ENCODE assay signal across 8 cellular contexts in genomic region chr10:86389109-86389440, GRCh38. TPM values are rescaled to one million over a fixed set of nuclear protein-coding genes. Genes with fewer than 3 reads are reported as not detected.
DNase-seq lines count a peak whose midpoint lies in the region; ATAC-seq and TF ChIP-seq lines count a peak whose summit lies in the region.
"Not testable (repeated sequence)": the region's sequence is repeated elsewhere in the genome, so short reads cannot be mapped to it uniquely, and the experiment has no call there.

No MANE protein-coding gene starts in this region.

- not testable (repeated sequence) for H3K9me2 ChIP-seq in PC-9 (ENCODE audit: insufficient read depth)

- peak overlapping the region; percentile 31; the same call in 1 of the 2 replicates for H3K4me2 ChIP-seq in PC-9

- not testable (repeated sequence) for H3K79me2 ChIP-seq in PC-9 (ENCODE audit: low read depth)

- TF ChIP-seq CTCF in PC-9 (conservative IDR thresholded peaks at IDR 0.05); chondrocyte (IDR thresholded peaks at IDR 0.05); heart left ventricle (IDR thresholded peaks at IDR 0.05); mesothelial cell of epicardium (IDR thresholded peaks at IDR 0.05; ENCODE audit: unreplicated experiment); transverse colon (IDR thresholded peaks at IDR 0.05): not testable (repeated sequence)

- H3K27ac Mint-ChIP-seq in CD8-positive, alpha-beta memory T cell = peak overlapping the region in 3 of 8 donors; percentile 29 to 62 (median 57)
- not testable (repeated sequence) for H3K27ac Mint-ChIP-seq in activated T-helper 17 cell treated with anti-CD3 and anti-CD28 coated beads, Interleukin-2, amount 50 U/mL, for 72 hours; chondrocyte (ENCODE audit: unreplicated experiment); mesothelial cell of epicardium

- H4K20me1 ChIP-seq in PC-9 (ENCODE audit: insufficient read depth) = not testable (repeated sequence)

- ATAC-seq in activated T-helper 17 cell treated with anti-CD3 and anti-CD28 coated beads, Interleukin-2, amount 50 U/mL, for 72 hours (replicated peaks); heart left ventricle: not testable (repeated sequence)

- not testable (repeated sequence) for H3K36me3 ChIP-seq in CD8-positive, alpha-beta memory T cell (ENCODE audit: insufficient read depth, low read length); PC-9 (ENCODE audit: low read depth); heart left ventricle; rectal smooth muscle tissue (ENCODE audit: control insufficient read depth, insufficient read depth, low read length); transverse colon

- not testable (repeated sequence) for H3K27ac ChIP-seq in CD8-positive, alpha-beta memory T cell (ENCODE audit: low read depth, low read length); PC-9; heart left ventricle; rectal smooth muscle tissue (ENCODE audit: low read depth, low read length); transverse colon

- not testable (repeated sequence) for BruUV-seq in PC-9 (replicated peaks; lab: Mats Ljungman, UMichigan)

- POLR2A ChIA-PET in CD8-positive, alpha-beta memory T cell (lab: Charles Lee); PC-9 (lab: Charles Lee; ENCODE audit: unreplicated experiment): not testable (repeated sequence)

- intact Hi-C loops in PC-9 (cut with micrococcal nuclease; ENCODE audit: unreplicated experiment); heart left ventricle (cut with DNase I); transverse colon (cut with DNase I; ENCODE audit: low total_unique reads): not testable (repeated sequence)

- H3K9me3 ChIP-seq in CD8-positive, alpha-beta memory T cell (ENCODE audit: low read length); PC-9 (ENCODE audit: insufficient read depth, low read depth); heart left ventricle; transverse colon: not testable (repeated sequence)

- not testable (repeated sequence) for H3K27me3 ChIP-seq in CD8-positive, alpha-beta memory T cell (ENCODE audit: insufficient read depth, low read length, poor library complexity, severe bottlenecking); PC-9 (ENCODE audit: insufficient read depth, low read depth); rectal smooth muscle tissue (ENCODE audit: control insufficient read depth, insufficient read depth, low read length)
- peaks cover 7 to 73% (median 27%) of the 10 kb centered on the region in 9 donors for H3K27me3 ChIP-seq in heart left ventricle
- peaks cover 67% of the 10 kb centered on the region for H3K27me3 ChIP-seq in transverse colon

- H3F3A ChIP-seq in PC-9 (ENCODE audit: insufficient read depth, low read depth) = not testable (repeated sequence)

- not testable (repeated sequence) for H3K9ac ChIP-seq in rectal smooth muscle tissue (ENCODE audit: low read length)

- in situ Hi-C loops in transverse colon (cut with MboI; ENCODE audit: low pct_ligation_motif_present in 1 of 4, low pct_unique_long_range_greater_than_20kb in 1 of 4, low sequenced_read_pairs in 3 of 4) = loop anchor here in 1 of 4 donors (25.0 kb wide), 1 partner anchor 198 kb away; no protein-coding TSS in a partner anchor

- H3K27me3 Mint-ChIP-seq in CD8-positive, alpha-beta memory T cell = peaks cover 30 to 34% of the 10 kb centered on the region in 2 donors
- H3K27me3 Mint-ChIP-seq in activated T-helper 17 cell treated with anti-CD3 and anti-CD28 coated beads, Interleukin-2, amount 50 U/mL, for 72 hours = peaks cover 27% of the 10 kb centered on the region
- H3K27me3 Mint-ChIP-seq in chondrocyte (ENCODE audit: low read depth) (peaks cover 34% of the 10 kb centered on the region), mesothelial cell of epicardium (ENCODE audit: low read depth) (peaks cover 86% of the 10 kb centered on the region)

- H2AFZ ChIP-seq in PC-9 = not testable (repeated sequence)

- H3K36me3 Mint-ChIP-seq in CD8-positive, alpha-beta memory T cell; activated T-helper 17 cell treated with anti-CD3 and anti-CD28 coated beads, Interleukin-2, amount 50 U/mL, for 72 hours (ENCODE audit: low read depth); chondrocyte (ENCODE audit: low read depth); mesothelial cell of epicardium: not testable (repeated sequence)

- not testable (repeated sequence) for TF ChIP-seq POLR2A in heart left ventricle (IDR thresholded peaks at IDR 0.05); transverse colon (IDR thresholded peaks at IDR 0.05)

- H3K4me1 Mint-ChIP-seq in CD8-positive, alpha-beta memory T cell; activated T-helper 17 cell treated with anti-CD3 and anti-CD28 coated beads, Interleukin-2, amount 50 U/mL, for 72 hours; chondrocyte (ENCODE audit: low read depth); mesothelial cell of epicardium: not testable (repeated sequence)

- WGBS in heart left ventricle, 4 donors = 31 to 49% (median 37%) methylated on average over 11 to 12 of the region's 12 CpGs
- WGBS in transverse colon (ENCODE audit: low coverage in 1 of 2), 2 donors = 49% methylated on average over 12 of the region's 12 CpGs; no CpG with 5 or more reads in 1 of the 2 donors

- not testable (repeated sequence) for H3K4me1 ChIP-seq in CD8-positive, alpha-beta memory T cell (ENCODE audit: insufficient read depth, low read length); PC-9 (replicated peaks; ENCODE audit: insufficient read depth); heart left ventricle; rectal smooth muscle tissue (ENCODE audit: control insufficient read depth, insufficient read depth, low read length)
- H3K4me1 ChIP-seq in transverse colon = peaks cover 0 to 12% (median 10%) of the 10 kb centered on the region in 4 donors

- not testable (repeated sequence) for H3K9me3 Mint-ChIP-seq in CD8-positive, alpha-beta memory T cell; activated T-helper 17 cell treated with anti-CD3 and anti-CD28 coated beads, Interleukin-2, amount 50 U/mL, for 72 hours; chondrocyte (ENCODE audit: low read depth); mesothelial cell of epicardium

- TF ChIP-seq EP300 in transverse colon (IDR thresholded peaks at IDR 0.05; ENCODE audit: low read depth) = not testable (repeated sequence)

- CTCF ChIA-PET in CD8-positive, alpha-beta memory T cell (lab: Charles Lee) = interaction anchor here (1.7 to 2.6 kb wide), 3 partner anchors 10 to 13 kb away, joined by 3 to 13 read pairs (median 6); no protein-coding TSS in a partner anchor
- CTCF ChIA-PET in PC-9 (lab: Charles Lee) = not testable (repeated sequence)

- peak overlapping the region; percentile 74 to 92 (median 87) for H3K4me3 Mint-ChIP-seq in CD8-positive, alpha-beta memory T cell
- H3K4me3 Mint-ChIP-seq in activated T-helper 17 cell treated with anti-CD3 and anti-CD28 coated beads, Interleukin-2, amount 50 U/mL, for 72 hours = peak overlapping the region; percentile 75
- H3K4me3 Mint-ChIP-seq in chondrocyte (ENCODE audit: unreplicated experiment) (peak overlapping the region; percentile 59), mesothelial cell of epicardium (peak overlapping the region; percentile 63)

- H3K4me3 ChIP-seq in CD8-positive, alpha-beta memory T cell (ENCODE audit: low read length) = peak overlapping the region; percentile 54
- H3K4me3 ChIP-seq in PC-9 = not testable (repeated sequence)
- H3K4me3 ChIP-seq in heart left ventricle (peak overlapping the region in 7 of 12 donors; percentile 7 to 50 (median 26)), rectal smooth muscle tissue (ENCODE audit: low read length) (peak overlapping the region; percentile 51), transverse colon (peak overlapping the region in 3 of 4 donors; percentile 15 to 38 (median 37))

- not testable (repeated sequence) for DNase-seq in CD8-positive, alpha-beta memory T cell; PC-9; chondrocyte (ENCODE audit: low spot score); heart left ventricle; mesothelial cell of epicardium (ENCODE audit: low spot score in 2 of 2, unreplicated experiment in 2 of 2); transverse colon

RNA-seq across cellular contexts. Expression of gene GRID1, which starts 22.5 kb away (rescaled TPM):
- total RNA-seq in CD8-positive, alpha-beta memory T cell = not detected
- polyA plus RNA-seq in CD8-positive, alpha-beta memory T cell = not detected
- total RNA-seq in PC-9 (2021) (not detected in 2 replicates), chondrocyte (0.60 to 2.2 TPM (median 0.62 TPM) in 3 replicates), heart left ventricle (1 to 10 TPM in 8 of 9 donors, under 1 TPM in 1; 0.93 to 3.4 (median 1.6) TPM), mesothelial cell of epicardium (0.11 to 0.54 TPM (median 0.22 TPM) in 3 replicates), transverse colon (1 to 10 TPM in 2 of 4 donors, under 1 TPM in 2; 0.40 to 1.9 (median 1.00) TPM)
- total RNA-seq in activated T-helper 17 cell treated with anti-CD3 and anti-CD28 coated beads, Interleukin-2, amount 50 U/mL, for 72 hours = not detected
- polyA plus RNA-seq in heart left ventricle = 1 to 10 TPM in 1 of 2 donors, under 1 TPM in 1; 0.69 to 1.7 TPM
